In the genomic region with DNA sequence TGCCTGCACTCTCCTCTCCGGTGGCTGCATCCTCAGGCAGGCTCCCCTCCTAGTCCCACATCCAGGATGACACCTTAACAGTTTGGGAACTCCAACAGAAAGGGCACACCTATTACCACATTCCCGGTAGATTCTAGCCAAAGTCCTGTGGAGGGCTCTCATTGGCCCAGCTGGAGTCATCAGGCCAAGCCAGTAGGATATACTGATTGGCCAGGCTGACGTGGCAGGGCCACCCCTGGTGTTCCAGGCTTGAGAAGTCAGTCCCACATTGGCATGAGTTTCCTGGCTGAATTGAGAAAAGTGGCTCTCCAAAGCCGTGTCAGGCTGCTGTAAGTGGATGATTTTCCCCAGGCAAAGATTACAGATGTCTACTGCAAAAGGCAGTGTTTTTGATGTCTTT, we compare ENCODE assay signal across 2 cellular contexts.
TF ChIP-seq lines count a peak whose summit lies in the region.

No MANE protein-coding gene starts in this region.

TF ChIP-seq in SK-N-SH, 30 proteins besides CTCF, POLR2A, EP300 and RAD21:
- TF ChIP-seq, protein P1, sequence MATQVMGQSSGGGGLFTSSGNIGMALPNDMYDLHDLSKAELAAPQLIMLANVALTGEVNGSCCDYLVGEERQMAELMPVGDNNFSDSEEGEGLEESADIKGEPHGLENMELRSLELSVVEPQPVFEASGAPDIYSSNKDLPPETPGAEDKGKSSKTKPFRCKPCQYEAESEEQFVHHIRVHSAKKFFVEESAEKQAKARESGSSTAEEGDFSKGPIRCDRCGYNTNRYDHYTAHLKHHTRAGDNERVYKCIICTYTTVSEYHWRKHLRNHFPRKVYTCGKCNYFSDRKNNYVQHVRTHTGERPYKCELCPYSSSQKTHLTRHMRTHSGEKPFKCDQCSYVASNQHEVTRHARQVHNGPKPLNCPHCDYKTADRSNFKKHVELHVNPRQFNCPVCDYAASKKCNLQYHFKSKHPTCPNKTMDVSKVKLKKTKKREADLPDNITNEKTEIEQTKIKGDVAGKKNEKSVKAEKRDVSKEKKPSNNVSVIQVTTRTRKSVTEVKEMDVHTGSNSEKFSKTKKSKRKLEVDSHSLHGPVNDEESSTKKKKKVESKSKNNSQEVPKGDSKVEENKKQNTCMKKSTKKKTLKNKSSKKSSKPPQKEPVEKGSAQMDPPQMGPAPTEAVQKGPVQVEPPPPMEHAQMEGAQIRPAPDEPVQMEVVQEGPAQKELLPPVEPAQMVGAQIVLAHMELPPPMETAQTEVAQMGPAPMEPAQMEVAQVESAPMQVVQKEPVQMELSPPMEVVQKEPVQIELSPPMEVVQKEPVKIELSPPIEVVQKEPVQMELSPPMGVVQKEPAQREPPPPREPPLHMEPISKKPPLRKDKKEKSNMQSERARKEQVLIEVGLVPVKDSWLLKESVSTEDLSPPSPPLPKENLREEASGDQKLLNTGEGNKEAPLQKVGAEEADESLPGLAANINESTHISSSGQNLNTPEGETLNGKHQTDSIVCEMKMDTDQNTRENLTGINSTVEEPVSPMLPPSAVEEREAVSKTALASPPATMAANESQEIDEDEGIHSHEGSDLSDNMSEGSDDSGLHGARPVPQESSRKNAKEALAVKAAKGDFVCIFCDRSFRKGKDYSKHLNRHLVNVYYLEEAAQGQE (IDR thresholded peaks at IDR 0.05; ENCODE audit: low read depth, low read length) = no peak
- TF ChIP-seq GABPA (IDR thresholded peaks at IDR 0.05; ENCODE audit: low read depth) (no peak), FOSL2 (IDR thresholded peaks at IDR 0.05; ENCODE audit: borderline replicate concordance, low read depth) (no peak), SIN3A (IDR thresholded peaks at IDR 0.05; ENCODE audit: borderline replicate concordance, low read depth, low read length) (no peak), MEF2A (IDR thresholded peaks at IDR 0.05; ENCODE audit: borderline replicate concordance, low read depth) (no peak), POLR2AphosphoS5 (IDR thresholded peaks at IDR 0.05; ENCODE audit: low read depth, low read length) (no peak), MXI1 (IDR thresholded peaks at IDR 0.05; ENCODE audit: low read depth, low read length) (no peak), FOXM1 (IDR thresholded peaks at IDR 0.05; ENCODE audit: low read depth) (no peak), EZH2phosphoT487 (IDR thresholded peaks at IDR 0.05; ENCODE audit: borderline replicate concordance, low read depth) (no peak), CHD2 (IDR thresholded peaks at IDR 0.05; ENCODE audit: low read length, partially characterized antibody) (no peak), NFIC (IDR thresholded peaks at IDR 0.05; ENCODE audit: borderline replicate concordance) (no peak)
- TF ChIP-seq, protein P2, sequence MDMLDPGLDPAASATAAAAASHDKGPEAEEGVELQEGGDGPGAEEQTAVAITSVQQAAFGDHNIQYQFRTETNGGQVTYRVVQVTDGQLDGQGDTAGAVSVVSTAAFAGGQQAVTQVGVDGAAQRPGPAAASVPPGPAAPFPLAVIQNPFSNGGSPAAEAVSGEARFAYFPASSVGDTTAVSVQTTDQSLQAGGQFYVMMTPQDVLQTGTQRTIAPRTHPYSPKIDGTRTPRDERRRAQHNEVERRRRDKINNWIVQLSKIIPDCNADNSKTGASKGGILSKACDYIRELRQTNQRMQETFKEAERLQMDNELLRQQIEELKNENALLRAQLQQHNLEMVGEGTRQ (IDR thresholded peaks at IDR 0.05; ENCODE audit: borderline replicate concordance, low read depth, low read length) = no peak
- TF ChIP-seq, protein P3, sequence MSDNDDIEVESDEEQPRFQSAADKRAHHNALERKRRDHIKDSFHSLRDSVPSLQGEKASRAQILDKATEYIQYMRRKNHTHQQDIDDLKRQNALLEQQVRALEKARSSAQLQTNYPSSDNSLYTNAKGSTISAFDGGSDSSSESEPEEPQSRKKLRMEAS (IDR thresholded peaks at IDR 0.05; ENCODE audit: low read depth) = no peak

TF ChIP-seq in SK-N-SH treated with all-trans-retinoic acid at 6 μM for 48 hours, 23 proteins besides CTCF, POLR2A, EP300 and RAD21 (continued from another document):
- TF ChIP-seq, protein P4, sequence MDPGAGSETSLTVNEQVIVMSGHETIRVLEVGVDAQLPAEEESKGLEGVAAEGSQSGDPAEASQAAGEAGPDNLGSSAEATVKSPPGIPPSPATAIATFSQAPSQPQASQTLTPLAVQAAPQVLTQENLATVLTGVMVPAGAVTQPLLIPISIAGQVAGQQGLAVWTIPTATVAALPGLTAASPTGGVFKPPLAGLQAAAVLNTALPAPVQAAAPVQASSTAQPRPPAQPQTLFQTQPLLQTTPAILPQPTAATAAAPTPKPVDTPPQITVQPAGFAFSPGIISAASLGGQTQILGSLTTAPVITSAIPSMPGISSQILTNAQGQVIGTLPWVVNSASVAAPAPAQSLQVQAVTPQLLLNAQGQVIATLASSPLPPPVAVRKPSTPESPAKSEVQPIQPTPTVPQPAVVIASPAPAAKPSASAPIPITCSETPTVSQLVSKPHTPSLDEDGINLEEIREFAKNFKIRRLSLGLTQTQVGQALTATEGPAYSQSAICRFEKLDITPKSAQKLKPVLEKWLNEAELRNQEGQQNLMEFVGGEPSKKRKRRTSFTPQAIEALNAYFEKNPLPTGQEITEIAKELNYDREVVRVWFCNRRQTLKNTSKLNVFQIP (CRISPR knock-in tag; IDR thresholded peaks at IDR 0.05; ENCODE audit: borderline replicate concordance, low read depth) = no peak
- TF ChIP-seq TCF4 (CRISPR knock-in tag; IDR thresholded peaks at IDR 0.05; ENCODE audit: borderline replicate concordance) = no peak
- no peak for TF ChIP-seq ZFP3 (CRISPR knock-in tag; IDR thresholded peaks at IDR 0.05)
- TF ChIP-seq ESRRG (CRISPR knock-in tag; IDR thresholded peaks at IDR 0.05) = no peak
- TF ChIP-seq TOX (CRISPR knock-in tag; IDR thresholded peaks at IDR 0.05; ENCODE audit: borderline replicate concordance) = no peak
